ENCODE assay signal across 8 cellular contexts in genomic region chr1:239952348-239953307, GRCh38.
DNase-seq lines count a peak whose midpoint lies in the region; ATAC-seq and TF ChIP-seq lines count a peak whose summit lies in the region.

No MANE protein-coding gene starts in this region.

- no peak overlapping the region for H3K4me3 ChIP-seq in OCI-LY7 (ENCODE audit: low read depth, low read length, poor library complexity, severe bottlenecking)
- no peak overlapping the region for H3K4me3 ChIP-seq in adrenal gland

- 58 to 74% (median 68%) methylated on average over 3 to 10 of the region's 10 CpGs for WGBS in adrenal gland, 4 donors

- intact Hi-C loops in OCI-LY7 (cut with micrococcal nuclease; ENCODE audit: unreplicated experiment) = no loop called here
- intact Hi-C loops in adrenal gland (cut with DNase I) = no loop called here

- H3K27ac ChIP-seq in OCI-LY7 (ENCODE audit: low read depth, low read length, poor library complexity, severe bottlenecking) (no peak overlapping the region), adrenal gland (no peak overlapping the region)

- BruUV-seq in OCI-LY7 (replicated peaks; lab: Mats Ljungman, UMichigan) = no TSS peak

- H3K9me2 ChIP-seq in OCI-LY7 (ENCODE audit: insufficient read depth, low read length) = no peaks in the 10 kb centered on the region

- H3K9me3 ChIP-seq in OCI-LY7 (ENCODE audit: low read length) (no peaks in the 10 kb centered on the region), adrenal gland (replicated peaks in 1 of 3) (no peaks in the 10 kb centered on the region)

- POLR2A ChIA-PET in OCI-LY7 (lab: Charles Lee) = interaction anchor here (1.5 kb wide), 1 partner anchor 10 kb away, joined by 4 read pairs; no protein-coding TSS in a partner anchor

- H3K4me1 ChIP-seq in OCI-LY7 (ENCODE audit: insufficient read depth, low read length, poor library complexity, severe bottlenecking) = no peaks in the 10 kb centered on the region
- no peaks in the 10 kb centered on the region for H3K4me1 ChIP-seq in adrenal gland (replicated peaks in 1 of 2)

- H3K27me3 ChIP-seq in adrenal gland = peaks cover 3% of the 10 kb centered on the region

- H3K4me2 ChIP-seq in OCI-LY7 (ENCODE audit: low read length) = no peak overlapping the region

- no peaks in the 10 kb centered on the region for H3K79me2 ChIP-seq in OCI-LY7 (ENCODE audit: insufficient read depth, low read depth, low read length)

- H4K20me1 ChIP-seq in OCI-LY7 (ENCODE audit: insufficient read depth, low read length) = no peaks in the 10 kb centered on the region

- no peak overlapping the region for H2AFZ ChIP-seq in OCI-LY7 (ENCODE audit: low read length)

- H3K36me3 ChIP-seq in OCI-LY7 (ENCODE audit: insufficient read depth, low read length) (no peaks in the 10 kb centered on the region), adrenal gland (replicated peaks in 1 of 2) (no peaks in the 10 kb centered on the region)

- DNase-seq in DMS53 treated with DMSO at 0.1 percent for 48 hours (lab: John Stamatoyannopoulos, UW; ENCODE audit: unreplicated experiment) (peak; percentile 59), OCI-LY7 (ENCODE audit: low spot score) (no peak), glomerular visceral epithelial cell (ENCODE audit: extremely low spot score) (peak; percentile 18), adrenal gland (no peak), NCI-H1930 (lab: John Stamatoyannopoulos, UW) (no peak), NOMO-1 treated with dmso at 0.1 percent for 144 hours (lab: John Stamatoyannopoulos, UW; ENCODE audit: unreplicated experiment) (no peak)

- ATAC-seq in GM21423 (IDR thresholded peaks at IDR 0.05; ENCODE audit: unreplicated experiment) (peak; percentile 59), GM18873 (IDR thresholded peaks at IDR 0.05; ENCODE audit: low FRiP score, unreplicated experiment) (no peak)

- no peak for TF ChIP-seq POLR2A in adrenal gland (IDR thresholded peaks at IDR 0.05)

- TF ChIP-seq CTCF in OCI-LY7 (conservative IDR thresholded peaks at IDR 0.05; ENCODE audit: low read length) (peak; percentile 45; the same call in 1 of the 2 replicates), adrenal gland (IDR thresholded peaks at IDR 0.05) (peak in 2 of 6 experiments; percentile 9 to 37)

- CTCF ChIA-PET in OCI-LY7 (lab: Charles Lee; ENCODE audit: unreplicated experiment) = no interaction called here

Comparison
In these comparisons a context has a peak if more than half of its experiments do, and no peak if none do; other contexts are left out.
1. DNase-seq: peak in DMS53 treated with DMSO at 0.1 percent for 48 hours (single experiment) and glomerular visceral epithelial cell (single experiment); none in OCI-LY7 (single experiment), adrenal gland (0 of 7), NCI-H1930 (0 of 2) and NOMO-1 treated with dmso at 0.1 percent for 144 hours (single experiment).